Comparison of ENCODE assay signal across 2 cellular contexts in the genomic region with DNA sequence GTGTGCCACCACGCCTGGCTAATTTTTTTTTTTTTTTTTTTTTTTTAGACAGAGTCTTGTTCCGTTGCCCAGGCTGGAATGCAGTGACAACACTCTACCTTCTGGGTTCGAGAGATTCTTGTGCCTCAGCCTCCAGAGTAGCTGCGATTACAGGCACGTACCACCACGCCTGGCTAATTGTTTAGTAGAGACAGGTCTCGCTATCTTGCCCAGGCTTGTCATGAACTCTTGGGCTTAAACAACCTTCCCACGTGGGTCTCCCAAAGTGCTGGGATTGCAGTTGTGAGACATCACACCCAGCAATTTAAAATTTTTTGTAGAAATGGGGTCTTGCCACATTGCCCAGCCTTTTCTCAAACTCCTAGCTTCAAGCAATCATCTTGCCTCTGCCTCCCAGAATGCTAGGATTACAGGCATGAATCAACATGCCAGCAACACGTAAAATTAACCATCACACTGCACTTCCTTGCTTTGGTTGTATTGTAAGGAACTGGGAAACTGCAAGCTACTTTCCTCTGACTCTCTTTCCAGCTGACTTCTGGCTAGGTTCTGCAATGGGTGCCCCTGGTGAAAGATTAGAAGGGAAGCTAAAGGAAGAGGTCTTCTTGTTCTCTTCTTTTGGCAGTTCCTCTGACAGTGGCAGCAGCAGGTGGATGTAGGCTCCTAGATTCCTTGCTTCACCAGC.
TF ChIP-seq lines count a peak whose summit lies in the region.

No MANE protein-coding gene starts in this region.

TF ChIP-seq in HEK293, 187 proteins besides CTCF, POLR2A, EP300 and RAD21:
- TF ChIP-seq GLIS1 (tag by site-specific recombination; IDR thresholded peaks at IDR 0.05): no peak
- no peak for TF ChIP-seq ZNF366 (tag by site-specific recombination; conservative IDR thresholded peaks at IDR 0.05)
- peak; percentile 42; the same call in 1 of the 2 replicates for TF ChIP-seq ZNF121 (tag by site-specific recombination; IDR thresholded peaks at IDR 0.05)
- peak; percentile 69 for TF ChIP-seq SCRT2 (tag by site-specific recombination; IDR thresholded peaks at IDR 0.05)
- TF ChIP-seq IKZF3 (tag by site-specific recombination; IDR thresholded peaks at IDR 0.05): no peak
- no peak for TF ChIP-seq ZBTB48 (tag by site-specific recombination; IDR thresholded peaks at IDR 0.05)

TF ChIP-seq in H1, 55 proteins besides CTCF, POLR2A, EP300 and RAD21:
- TF ChIP-seq CBX8 (IDR thresholded peaks at IDR 0.05; ENCODE audit: borderline replicate concordance, low read depth, low read length) (no peak), HDAC2 (IDR thresholded peaks at IDR 0.05; ENCODE audit: borderline replicate concordance in 1 of 2, low read depth in 2 of 2, low read length in 2 of 2) (no peak), TEAD4 (IDR thresholded peaks at IDR 0.05; ENCODE audit: low read depth, low read length) (no peak), SRF (IDR thresholded peaks at IDR 0.05; ENCODE audit: low read depth, low read length) (no peak), RFX5 (IDR thresholded peaks at IDR 0.05; ENCODE audit: borderline replicate concordance, low read depth, low read length) (no peak), EGR1 (IDR thresholded peaks at IDR 0.05; ENCODE audit: borderline replicate concordance, low read depth, low read length) (no peak), KDM1A (IDR thresholded peaks at IDR 0.05; ENCODE audit: borderline replicate concordance, low read length) (no peak)
